Comparison of ENCODE assay signal across 10 cellular contexts in the genomic region with DNA sequence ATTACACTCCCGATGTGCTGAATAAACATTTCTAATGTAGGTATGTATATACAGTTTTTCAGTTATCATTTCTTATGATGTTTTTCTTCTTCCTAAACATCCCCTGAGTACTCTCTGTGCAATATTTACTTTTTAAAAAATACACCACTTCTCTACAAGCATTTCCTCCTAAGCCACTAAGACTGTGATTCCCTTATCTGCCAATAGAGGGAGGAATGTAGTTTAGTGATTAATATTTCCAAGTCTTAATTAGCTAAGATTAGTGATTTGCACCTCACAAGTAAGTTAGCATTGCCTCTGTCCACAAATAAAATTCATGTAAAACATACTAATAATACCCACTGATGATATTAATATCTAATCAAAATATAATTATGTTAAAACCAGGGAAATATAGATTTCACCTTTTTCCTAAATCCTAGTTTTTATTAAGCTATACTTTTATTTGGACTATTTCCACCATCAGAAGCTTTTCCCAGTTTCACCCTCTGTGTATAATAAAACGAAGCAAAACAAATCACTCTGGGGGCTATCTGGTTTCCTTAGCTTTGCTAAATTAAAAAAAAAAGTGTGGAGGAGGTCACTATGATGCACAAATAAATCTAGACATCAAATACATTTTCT.
DNase-seq lines count a peak whose midpoint lies in the region; ATAC-seq, FAIRE-seq and TF ChIP-seq lines count a peak whose summit lies in the region.
"Had no signal": no experiment of that assay in that cellular context is flagged by ENCODE, and none has a peak within 500 bp of the region (broad histone marks: within the 10 kb centered on the region; RNA-seq: fewer than 3 reads in every experiment).

No MANE protein-coding gene starts in this region.

- CTCF ChIA-PET in A549 (lab: Yijun Ruan, JAX) = interaction anchor here (1.2 kb wide), 1 partner anchor 359 kb away, joined by 3 read pairs; no protein-coding TSS in a partner anchor

- H3K27ac Mint-ChIP-seq in glutamatergic neuron (ENCODE audit: unreplicated experiment) = no peak overlapping the region

- POLR2A ChIA-PET in A549 (lab: Yijun Ruan, JAX) = no interaction called here

- H3K27ac ChIP-seq in A549 = no peak overlapping the region

- no peak overlapping the region for H3K4me2 ChIP-seq in A549

- no peak overlapping the region for H3K4me3 ChIP-seq in A549

- WGBS in A549 (ENCODE audit: missing lambda C conversion rate) = 28% methylated on average over 2 of the region's 2 CpGs

- TF ChIP-seq CTCF in A549 (IDR thresholded peaks at IDR 0.05) = 0 out of 3 replicates have a peak, but pooled peaks have one; percentile 10
- peak; percentile 16 for TF ChIP-seq CTCF in GM20000 (IDR thresholded peaks at IDR 0.05; ENCODE audit: extremely low read depth, missing control alignments)
- peak; percentile 89 for TF ChIP-seq CTCF in glutamatergic neuron (IDR thresholded peaks at IDR 0.05; ENCODE audit: partially characterized antibody, unreplicated experiment)

- H3K4me3 Mint-ChIP-seq in glutamatergic neuron (ENCODE audit: unreplicated experiment) = no peak overlapping the region

- in situ Hi-C loops in SK-MEL-5 (cut with HindIII; ENCODE audit: low pct_unique_long_range_greater_than_20kb, low sequenced_read_pairs) = no loop called here

- DNase-seq in A549 (ENCODE audit: low read depth in 1 of 2, low spot score in 1 of 2) (peak in 1 of 2 experiments; percentile 4), GM20000 (ENCODE audit: low spot score) (no peak), SK-MEL-5 (ENCODE audit: low read depth, low spot score) (peak; percentile 28), glutamatergic neuron (no peak), NCI-H2171 (lab: John Stamatoyannopoulos, UW) (no peak), T-helper 2 cell (no peak), CD1c-positive myeloid dendritic cell (ENCODE audit: extremely low spot score) (no peak), NCI-H748 (lab: John Stamatoyannopoulos, UW; ENCODE audit: unreplicated experiment) (no peak)
- DNase-seq: activated T-cell treated with anti-CD3 and anti-CD28 coated beads for 4 hours, KG1 had no signal

- H3K9me3 ChIP-seq in A549 = no peaks in the 10 kb centered on the region

- peaks cover under 1% of the 10 kb centered on the region for H3K9me3 Mint-ChIP-seq in glutamatergic neuron (ENCODE audit: unreplicated experiment)

- no peak for TF ChIP-seq POLR2A in A549 (IDR thresholded peaks at IDR 0.05; ENCODE audit: low read length)

- peaks cover 10% of the 10 kb centered on the region for H3K4me1 Mint-ChIP-seq in glutamatergic neuron (ENCODE audit: low read depth, unreplicated experiment)

- no peak for TF ChIP-seq RAD21 in A549 (conservative IDR thresholded peaks at IDR 0.05 in 1 of 2, IDR thresholded peaks at IDR 0.05 in 1 of 2)

- TF ChIP-seq EP300 in A549 (IDR thresholded peaks at IDR 0.05) = no peak

- no peaks in the 10 kb centered on the region for H3K36me3 Mint-ChIP-seq in glutamatergic neuron (ENCODE audit: unreplicated experiment)

- no peak for ATAC-seq in A549

- no peaks in the 10 kb centered on the region for H3K4me1 ChIP-seq in A549

- no peak for FAIRE-seq in A549 (lab: Jason Lieb, UNC)

- H3K27me3 Mint-ChIP-seq in glutamatergic neuron (ENCODE audit: unreplicated experiment) = no peaks in the 10 kb centered on the region

TF ChIP-seq in A549, 52 proteins besides CTCF, POLR2A, EP300 and RAD21:
- TF ChIP-seq CHD2 (IDR thresholded peaks at IDR 0.05; ENCODE audit: low read length, partially characterized antibody) = no peak
- TF ChIP-seq ZFP36 (IDR thresholded peaks at IDR 0.05; ENCODE audit: borderline replicate concordance, partially characterized antibody) = no peak
- TF ChIP-seq ESRRA (IDR thresholded peaks at IDR 0.05; ENCODE audit: borderline replicate concordance, low read length) = no peak
- TF ChIP-seq, protein P1, sequence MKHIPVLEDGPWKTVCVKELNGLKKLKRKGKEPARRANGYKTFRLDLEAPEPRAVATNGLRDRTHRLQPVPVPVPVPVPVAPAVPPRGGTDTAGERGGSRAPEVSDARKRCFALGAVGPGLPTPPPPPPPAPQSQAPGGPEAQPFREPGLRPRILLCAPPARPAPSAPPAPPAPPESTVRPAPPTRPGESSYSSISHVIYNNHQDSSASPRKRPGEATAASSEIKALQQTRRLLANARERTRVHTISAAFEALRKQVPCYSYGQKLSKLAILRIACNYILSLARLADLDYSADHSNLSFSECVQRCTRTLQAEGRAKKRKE (CRISPR knock-in tag; IDR thresholded peaks at IDR 0.05; ENCODE audit: low read depth) = no peak
- TF ChIP-seq KDM5A (IDR thresholded peaks at IDR 0.05) = no peak
- TF ChIP-seq, protein P2, sequence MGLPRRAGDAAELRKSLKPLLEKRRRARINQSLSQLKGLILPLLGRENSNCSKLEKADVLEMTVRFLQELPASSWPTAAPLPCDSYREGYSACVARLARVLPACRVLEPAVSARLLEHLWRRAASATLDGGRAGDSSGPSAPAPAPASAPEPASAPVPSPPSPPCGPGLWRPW (IDR thresholded peaks at IDR 0.05) = no peak
- no peak for TF ChIP-seq NFE2L2 (conservative IDR thresholded peaks at IDR 0.05; ENCODE audit: low read length)
- TF ChIP-seq TP53 (CRISPR knock-in tag; IDR thresholded peaks at IDR 0.05) = no peak
- no peak for TF ChIP-seq CEBPB (IDR thresholded peaks at IDR 0.05)
- TF ChIP-seq NR3C1 (IDR thresholded peaks at IDR 0.05) = no peak
- no peak for TF ChIP-seq EHF (CRISPR knock-in tag; IDR thresholded peaks at IDR 0.05)
- no peak for TF ChIP-seq RNF2 (IDR thresholded peaks at IDR 0.05; ENCODE audit: borderline replicate concordance, low read depth)
- TF ChIP-seq, protein P3, sequence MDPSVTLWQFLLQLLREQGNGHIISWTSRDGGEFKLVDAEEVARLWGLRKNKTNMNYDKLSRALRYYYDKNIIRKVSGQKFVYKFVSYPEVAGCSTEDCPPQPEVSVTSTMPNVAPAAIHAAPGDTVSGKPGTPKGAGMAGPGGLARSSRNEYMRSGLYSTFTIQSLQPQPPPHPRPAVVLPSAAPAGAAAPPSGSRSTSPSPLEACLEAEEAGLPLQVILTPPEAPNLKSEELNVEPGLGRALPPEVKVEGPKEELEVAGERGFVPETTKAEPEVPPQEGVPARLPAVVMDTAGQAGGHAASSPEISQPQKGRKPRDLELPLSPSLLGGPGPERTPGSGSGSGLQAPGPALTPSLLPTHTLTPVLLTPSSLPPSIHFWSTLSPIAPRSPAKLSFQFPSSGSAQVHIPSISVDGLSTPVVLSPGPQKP (IDR thresholded peaks at IDR 0.05; ENCODE audit: low read depth, low read length) = no peak

Comparison
In these comparisons a context has a peak if more than half of its experiments do, and no peak if none do; other contexts are left out.
1. CTCF ChIP-seq: peak in every context shown above with its lines; median percentile 89 in glutamatergic neuron; 16 in GM20000; 10 in A549.